ENCODE assay signal across 38 cellular contexts in genomic region chr10:36592964-36593363, GRCh38.
"Had no signal": no experiment of that assay in that cellular context is flagged by ENCODE, and none has a peak within 500 bp of the region (broad histone marks: within the 10 kb centered on the region; RNA-seq: fewer than 3 reads in every experiment).

No MANE protein-coding gene starts in this region.

- H3K4me3 ChIP-seq: adrenal gland, ascending aorta, cardiac muscle cell had no signal

- H3K9me3 ChIP-seq: adrenal gland, ascending aorta had no signal

- ATAC-seq: activated CD8-positive, alpha-beta T cell treated with anti-CD3 and anti-CD28 coated beads for 36 hours; activated naive CD4-positive, alpha-beta T cell treated with anti-CD3 and anti-CD28 coated beads, Interleukin-2, amount 50 U/mL, for 72 hours; activated T-cell treated with anti-CD3 and anti-CD28 coated beads, Interleukin-2, amount 50 U/mL, for 4 hours; activated T-cell treated with anti-CD3 and anti-CD28 coated beads, Interleukin-2, amount 50 U/mL, for 72 hours; activated T-helper 17 cell treated with anti-CD3 and anti-CD28 coated beads, Interleukin-2, amount 50 U/mL, for 72 hours had no signal

- H3K36me3 Mint-ChIP-seq: activated CD4-positive, alpha-beta memory T cell treated with anti-CD3 and anti-CD28 coated beads for 36 hours; activated naive CD4-positive, alpha-beta T cell treated with anti-CD3 and anti-CD28 coated beads, Interleukin-2, amount 50 U/mL, for 72 hours; activated naive CD8-positive, alpha-beta T cell treated with anti-CD3 and anti-CD28 coated beads for 36 hours; brain had no signal

- H3K27me3 Mint-ChIP-seq: activated B cell treated with CpG ODN at 0.5 μM for 24 hours; activated CD4-positive, alpha-beta memory T cell treated with anti-CD3 and anti-CD28 coated beads for 36 hours; activated CD4-positive, alpha-beta T cell treated with anti-CD3 and anti-CD28 coated beads, Interleukin-2, amount 10 ng/mL, durations not matched to agents 24 days and 14 days; activated CD8-positive, alpha-beta T cell treated with anti-CD3 and anti-CD28 coated beads for 36 hours; activated naive CD8-positive, alpha-beta T cell treated with anti-CD3 and anti-CD28 coated beads for 36 hours; activated T-helper 17 cell treated with anti-CD3 and anti-CD28 coated beads, Interleukin-2, amount 50 U/mL, for 72 hours; brain; central memory CD8-positive, alpha-beta T cell had no signal

- H3K4me1 ChIP-seq: adrenal gland, ascending aorta had no signal

- H3K27ac Mint-ChIP-seq: activated B cell treated with CpG ODN at 0.5 μM for 24 hours; activated CD4-positive, alpha-beta memory T cell treated with anti-CD3 and anti-CD28 coated beads for 36 hours; activated CD4-positive, alpha-beta T cell treated with anti-CD3 and anti-CD28 coated beads, Interleukin-2, amount 10 ng/mL, durations not matched to agents 24 days and 14 days; activated CD8-positive, alpha-beta T cell treated with anti-CD3 and anti-CD28 coated beads for 36 hours; activated naive CD4-positive, alpha-beta T cell treated with anti-CD3 and anti-CD28 coated beads for 36 hours; activated naive CD4-positive, alpha-beta T cell treated with anti-CD3 and anti-CD28 coated beads, Interleukin-2, amount 50 U/mL, for 72 hours; activated naive CD8-positive, alpha-beta T cell treated with anti-CD3 and anti-CD28 coated beads for 36 hours; activated T-cell treated with anti-CD3 and anti-CD28 coated beads, Interleukin-2, amount 50 U/mL, for 72 hours; activated T-helper 1 cell treated with anti-CD3 and anti-CD28 coated beads, Interleukin-12 subunit alpha, Interleukin-12 subunit beta, Interleukin-2, Interleukin-4 antibody, amounts not matched to agents 30 ng/mL and 10 ng/mL and 1 ng/mL, durations not matched to agents 14 hours and 24 hours and 36 hours; activated T-helper 17 cell treated with anti-CD3 and anti-CD28 coated beads, Interleukin-2, amount 50 U/mL, for 72 hours; brain; T-helper 1 cell treated with Interleukin-12 subunit alpha and Interleukin-12 subunit beta and Interleukin-4 antibody, amounts not matched to agents 30 μg/mL and 1 μg/mL, for 36 hours; T-helper 2 cell treated with Interferon-gamma antibody and Interleukin-4, amounts not matched to agents 5 μg/mL and 100 μg/mL, for 36 hours had no signal

- H3K36me3 ChIP-seq: adrenal gland, ascending aorta, cardiac muscle cell had no signal

- FAIRE-seq: bronchial epithelial cell, TTC549 had no signal

- H3K27me3 ChIP-seq: adrenal gland, ascending aorta, cardiac muscle cell had no signal

- H3K27ac ChIP-seq: adrenal gland, ascending aorta, cardiac muscle cell, VCaP had no signal

- H3K4me3 Mint-ChIP-seq: activated B cell treated with CpG ODN at 0.5 μM for 24 hours; activated CD4-positive, alpha-beta memory T cell treated with anti-CD3 and anti-CD28 coated beads for 36 hours; activated CD4-positive, alpha-beta T cell treated with anti-CD3 and anti-CD28 coated beads, Interleukin-2, amount 10 ng/mL, durations not matched to agents 24 days and 14 days; activated CD8-positive, alpha-beta T cell treated with anti-CD3 and anti-CD28 coated beads for 36 hours; activated naive CD4-positive, alpha-beta T cell treated with anti-CD3 and anti-CD28 coated beads for 36 hours; activated naive CD8-positive, alpha-beta T cell treated with anti-CD3 and anti-CD28 coated beads for 36 hours; activated T-cell treated with anti-CD3 and anti-CD28 coated beads, Interleukin-2, amount 50 U/mL, for 4 hours; activated T-cell treated with anti-CD3 and anti-CD28 coated beads, Interleukin-2, amount 50 U/mL, for 72 hours; activated T-helper 1 cell treated with anti-CD3 and anti-CD28 coated beads, Interleukin-12 subunit alpha, Interleukin-12 subunit beta, Interleukin-2, Interleukin-4 antibody, amounts not matched to agents 30 ng/mL and 10 ng/mL and 1 ng/mL, durations not matched to agents 14 hours and 24 hours and 36 hours; activated T-helper 17 cell treated with anti-CD3 and anti-CD28 coated beads, Interleukin-2, amount 50 U/mL, for 72 hours; brain; central memory CD8-positive, alpha-beta T cell; T-helper 1 cell treated with Interleukin-12 subunit alpha and Interleukin-12 subunit beta and Interleukin-4 antibody, amounts not matched to agents 30 μg/mL and 1 μg/mL, for 36 hours; T-helper 2 cell treated with Interferon-gamma antibody and Interleukin-4, amounts not matched to agents 5 μg/mL and 100 μg/mL, for 36 hours had no signal

- H3K9me3 Mint-ChIP-seq: activated B cell treated with CpG ODN at 0.5 μM for 24 hours had no signal

- DNase-seq: activated B cell treated with CpG ODN at 0.5 μM for 24 hours; activated CD4-positive, alpha-beta memory T cell treated with anti-CD3 and anti-CD28 coated beads for 36 hours; activated CD4-positive, alpha-beta T cell treated with anti-CD3 and anti-CD28 coated beads for 4 hours; activated CD4-positive, alpha-beta T cell treated with anti-CD3 and anti-CD28 coated beads, Interleukin-2, amount 10 ng/mL, durations not matched to agents 24 days and 14 days; activated CD4-positive, alpha-beta T cell treated with anti-CD3 and anti-CD28 coated beads, Interleukin-2, amount 50 U/mL, for 1 hour; activated CD4-positive, alpha-beta T cell treated with anti-CD3 and anti-CD28 coated beads, Interleukin-2, amount 50 U/mL, for 4 hours; activated CD4-positive, CD25-positive, alpha-beta regulatory T cell treated with anti-CD3 and anti-CD28 coated beads, Interleukin-2, amount 50 U/mL, for 72 hours; activated CD8-positive, alpha-beta memory T cell treated with anti-CD3 and anti-CD28 coated beads, Interleukin-2, amount 50 U/mL, for 4 hours; activated CD8-positive, alpha-beta T cell treated with anti-CD3 and anti-CD28 coated beads for 36 hours; activated effector memory CD4-positive, alpha-beta T cell treated with anti-CD3 and anti-CD28 coated beads, Interleukin-2, amount 50 U/mL, for 16 hours; activated gamma-delta T cell treated with Interleukin-2 at 50 U/mL for 16 hours; activated naive CD4-positive, alpha-beta T cell; activated naive CD4-positive, alpha-beta T cell treated with anti-CD3 and anti-CD28 coated beads for 36 hours; activated naive CD4-positive, alpha-beta T cell treated with anti-CD3 and anti-CD28 coated beads, Interleukin-2, amount 50 U/mL, for 16 hours; activated naive CD8-positive, alpha-beta T cell treated with anti-CD3 and anti-CD28 coated beads for 36 hours; activated T-cell treated with anti-CD3 and anti-CD28 coated beads for 4 hours; activated T-cell treated with anti-CD3 and anti-CD28 coated beads, Interleukin-2, amount 50 U/mL, for 1 hour; activated T-cell treated with anti-CD3 and anti-CD28 coated beads, Interleukin-2, amount 50 U/mL, for 4 hours; activated T-cell treated with anti-CD3 and anti-CD28 coated beads, Interleukin-2, amount 50 U/mL, for 72 hours; adrenal gland; amniotic stem cell; caudate nucleus; cerebellar nuclear complex; T-helper 1 cell; T-helper 2 cell; T-helper 9 cell had no signal

- H3K4me1 Mint-ChIP-seq: activated B cell treated with CpG ODN at 0.5 μM for 24 hours; activated CD4-positive, alpha-beta T cell treated with anti-CD3 and anti-CD28 coated beads, Interleukin-2, amount 10 ng/mL, durations not matched to agents 24 days and 14 days; activated naive CD8-positive, alpha-beta T cell treated with anti-CD3 and anti-CD28 coated beads for 36 hours; activated T-helper 17 cell treated with anti-CD3 and anti-CD28 coated beads, Interleukin-2, amount 50 U/mL, for 72 hours; brain; central memory CD8-positive, alpha-beta T cell had no signal
